14 cellular contexts compared by ENCODE assay signal in genomic region chr13:108266316-108266936, GRCh38. TPM values are rescaled to one million over a fixed set of nuclear protein-coding genes. Genes with fewer than 3 reads are reported as not detected.
DNase-seq lines count a peak whose midpoint lies in the region; ATAC-seq, FAIRE-seq and TF ChIP-seq lines count a peak whose summit lies in the region.
"Had no signal": no experiment of that assay in that cellular context is flagged by ENCODE, and none has a peak within 500 bp of the region (broad histone marks: within the 10 kb centered on the region; RNA-seq: fewer than 3 reads in every experiment).

No MANE protein-coding gene starts in this region.

- H3K4me1 Mint-ChIP-seq in activated T-cell treated with anti-CD3 and anti-CD28 coated beads, Interleukin-2, amount 50 U/mL, for 72 hours (ENCODE audit: low read depth), result peaks cover 45% of the 10 kb centered on the region

- no peak for DNase-seq in activated T-cell treated with anti-CD3 and anti-CD28 coated beads, Interleukin-2, amount 50 U/mL, for 72 hours
- no peak for DNase-seq in activated T-cell treated with anti-CD3 and anti-CD28 coated beads, Interleukin-2, amount 50 U/mL, for 48 hours
- peak; percentile 22 for DNase-seq in NCI-H146 treated with DMSO at 0.1 percent for 48 hours (lab: John Stamatoyannopoulos, UW; ENCODE audit: unreplicated experiment)
- no peak for DNase-seq in GM12878 (ENCODE audit: low read depth, low spot score)
- DNase-seq in sciatic nerve (ENCODE audit: low spot score), result no peak
- DNase-seq in testis, result no peak
- DNase-seq in H4 (ENCODE audit: low spot score), result no peak
- DNase-seq: activated gamma-delta T cell treated with Interleukin-2 at 50 U/mL for 16 hours, dorsolateral prefrontal cortex, GOT3, IMR-90, NCI-H748 treated with DMSO at 0.1 percent for 48 hours, T1000 had no signal

- no peaks in the 10 kb centered on the region for H3K27me3 Mint-ChIP-seq in activated T-cell treated with anti-CD3 and anti-CD28 coated beads, Interleukin-2, amount 50 U/mL, for 72 hours (ENCODE audit: low read depth)

- FAIRE-seq in GM12878 (lab: Jason Lieb, UNC), result no peak

- CTCF ChIA-PET in GM12878 (lab: Yijun Ruan, JAX), result interaction anchor here (0.7 kb wide), 1 partner anchor 584 kb away, joined by 3 read pairs; no protein-coding TSS in a partner anchor

- H3K4me3 Mint-ChIP-seq in activated T-cell treated with anti-CD3 and anti-CD28 coated beads, Interleukin-2, amount 50 U/mL, for 72 hours, result peak overlapping the region; percentile 61 to 76

- POLR2A ChIA-PET in GM12878 (lab: Charles Lee), result no interaction called here

- no TSS peak for BruUV-seq in GM12878 (replicated peaks; lab: Mats Ljungman, UMichigan)

- RAD21 ChIA-PET in GM12878 (lab: Charles Lee; ENCODE audit: unreplicated experiment), result no interaction called here

- SMC1A ChIA-PET in GM12878 (lab: Charles Lee; ENCODE audit: uncharacterized antibody, unreplicated experiment), result interaction anchor here (1.0 to 1.3 kb wide), 2 partner anchors 9 to 20 kb away, joined by 3 to 4 read pairs; no protein-coding TSS in a partner anchor

- H3K9ac ChIP-seq in GM12878 (ENCODE audit: control insufficient read depth, insufficient read depth, low read length), result 0 out of 2 replicates have a peak overlapping the region, but pooled peaks have one; percentile 14

- peaks cover 14% of the 10 kb centered on the region for H3K4me1 ChIP-seq in GM12878 (ENCODE audit: control insufficient read depth, insufficient read depth, low read length)
- no peaks in the 10 kb centered on the region for H3K4me1 ChIP-seq in testis

- H4K20me1 ChIP-seq in GM12878 (ENCODE audit: control insufficient read depth, insufficient read depth), result no peaks in the 10 kb centered on the region

- no peak for ATAC-seq in activated T-cell treated with anti-CD3 and anti-CD28 coated beads, Interleukin-2, amount 50 U/mL, for 72 hours (replicated peaks in 1 of 2)
- ATAC-seq in GM12878 (no peak), sciatic nerve (no peak)

- H3K36me3 ChIP-seq in GM12878 (ENCODE audit: control insufficient read depth in 2 of 2, insufficient read depth in 2 of 2, low read length in 1 of 2), result no peaks in the 10 kb centered on the region
- no peaks in the 10 kb centered on the region for H3K36me3 ChIP-seq in testis (ENCODE audit: low read depth, missing control alignments)

- in situ Hi-C loops in GM12878 (cut with MboI), result no loop called here

- intact Hi-C loops in GM12878 (cut with micrococcal nuclease; ENCODE audit: unreplicated experiment), result no loop called here
- intact Hi-C loops in sciatic nerve (cut with DNase I), result no loop called here
- intact Hi-C loops in testis (cut with DNase I; ENCODE audit: low total_unique reads), result no loop called here

- H3K9me3 ChIP-seq in GM12878 (replicated peaks; ENCODE audit: control insufficient read depth, insufficient read depth, low read length), result no peaks in the 10 kb centered on the region
- no peaks in the 10 kb centered on the region for H3K9me3 ChIP-seq in testis

- H3K4me2 ChIP-seq in GM12878 (ENCODE audit: control insufficient read depth, insufficient read depth), result peak overlapping the region; percentile 79

- no peak for TF ChIP-seq CTCF in GM12878 (IDR thresholded peaks at IDR 0.05 in 2 of 3, conservative IDR thresholded peaks at IDR 0.05 in 1 of 3; ENCODE audit: control insufficient read depth in 2 of 3, extremely low read depth in 1 of 3, insufficient read depth in 1 of 3, low read depth in 3 of 3, low read length in 3 of 3)
- no peak for TF ChIP-seq CTCF in testis (IDR thresholded peaks at IDR 0.05)

- no peak overlapping the region for H3K27ac Mint-ChIP-seq in activated T-cell treated with anti-CD3 and anti-CD28 coated beads, Interleukin-2, amount 50 U/mL, for 72 hours

- H2AFZ ChIP-seq in GM12878 (ENCODE audit: control insufficient read depth, low read depth, low read length), result peak overlapping the region; percentile 88

- no peaks in the 10 kb centered on the region; the same call in 1 of the 2 replicates for H3K79me2 ChIP-seq in GM12878 (ENCODE audit: control insufficient read depth, insufficient read depth, low read length)

- 44% methylated on average over 9 of the region's 9 CpGs for whole genome bisulfite sequencing in GM12878 (ENCODE audit: insufficient coverage, insufficient replicate concordance, low lambda C conversion rate, missing lambda C conversion rate)
- 67 to 74% methylated on average over 9 of the region's 9 CpGs for WGBS in testis, 2 donors

- H3K27ac ChIP-seq in GM12878 (ENCODE audit: control insufficient read depth, insufficient read depth), result peak overlapping the region; percentile 17; the same call in 1 of the 2 replicates
- H3K27ac ChIP-seq in skin epidermis, result peak overlapping the region in 11 of 21 experiments; percentile 5 to 75 (median 40)
- no peak overlapping the region for H3K27ac ChIP-seq in testis

- peaks cover 0 to 2% of the 10 kb centered on the region in 2 donors for H3K9me3 Mint-ChIP-seq in activated T-cell treated with anti-CD3 and anti-CD28 coated beads, Interleukin-2, amount 50 U/mL, for 72 hours

- no peak for TF ChIP-seq EP300 in GM12878 (IDR thresholded peaks at IDR 0.05; ENCODE audit: borderline replicate concordance in 1 of 2, control insufficient read depth in 1 of 2, low read depth in 2 of 2, low read length in 2 of 2)

- TF ChIP-seq POLR2A in GM12878 (IDR thresholded peaks at IDR 0.05; ENCODE audit: low read depth, low read length) (no peak), testis (IDR thresholded peaks at IDR 0.05) (no peak)

- no peaks in the 10 kb centered on the region for H3K36me3 Mint-ChIP-seq in activated T-cell treated with anti-CD3 and anti-CD28 coated beads, Interleukin-2, amount 50 U/mL, for 72 hours (ENCODE audit: insufficient read depth in 2 of 2)

- no peak for TF ChIP-seq RAD21 in GM12878 (IDR thresholded peaks at IDR 0.05; ENCODE audit: insufficient read depth, low read depth, low read length)

- H3K4me3 ChIP-seq in GM12878 (peak overlapping the region; percentile 40; the same call in 1 of the 2 replicates), skin epidermis (no peak overlapping the region), testis (no peak overlapping the region)

- H3K27me3 ChIP-seq in GM12878 (replicated peaks in 1 of 2; ENCODE audit: control insufficient read depth in 2 of 2, insufficient read depth in 2 of 2, low read length in 1 of 2) (no peaks in the 10 kb centered on the region), testis (no peaks in the 10 kb centered on the region)
- H3K27me3 ChIP-seq: dorsolateral prefrontal cortex had no signal

RNA-seq across cellular contexts. Expression of gene TNFSF13B, which starts 3.1 kb away (rescaled TPM):
- 1 to 10 TPM; 2.7 TPM for total RNA-seq in activated T-cell treated with anti-CD3 and anti-CD28 coated beads, Interleukin-2, amount 50 U/mL, for 72 hours
- 8.0 and 13.8 TPM in 2 replicates for total RNA-seq in GM12878 (2013; cell fraction: nucleolus; rRNA removed)
- total RNA-seq in GM12878 (2014; rRNA removed), result 16.9 and 18.6 TPM in 2 replicates
- 11.0 and 11.7 TPM in 2 replicates for total RNA-seq in GM12878 (2014; rRNA removed; fragmentation: Illumina TruSeq; extraction: Trizol)
- 12.1 and 12.7 TPM in 2 replicates for total RNA-seq in GM12878 (2021)
- 3.5 TPM for polyA plus RNA-seq in GM12878 (2011; ENCODE audit: low read depth)
- 64.2 and 84.9 TPM in 2 replicates for polyA plus RNA-seq in GM12878 (2011; rRNA removed)
- polyA plus RNA-seq in GM12878 (2011; cell fraction: cytosol; rRNA removed), result 35.8 and 56.5 TPM in 2 replicates
- 29.4 and 39.9 TPM in 2 replicates for polyA plus RNA-seq in GM12878 (2011; cell fraction: nucleus; rRNA removed)
- 6.0 and 8.2 TPM in 2 replicates for polyA plus RNA-seq in GM12878 (2012)
- 13.4 and 16.7 TPM in 2 replicates for polyA plus RNA-seq in GM12878 (2014; fragmentation: Illumina TruSeq; extraction: Trizol)
- 10 to 100 TPM; 12.5 to 32.0 TPM for polyA plus RNA-seq in GM12878 (2014; fragmentation: Nextera tagmentation; extraction: Ambion mirVana)
- polyA plus RNA-seq in GM12878 (2014; rRNA removed), result 18.7 and 23.8 TPM in 2 replicates
- 10 to 100 TPM; 15.5 to 20.1 TPM for polyA plus RNA-seq in GM12878 (2016; fragmentation: Nextera tagmentation; extraction: Ambion mirVana)
- 16.5 and 32.8 TPM in 2 replicates for polyA minus RNA-seq in GM12878 (2011; rRNA and poly(A)+ RNA removed)
- 13.7 and 17.5 TPM in 2 replicates for polyA minus RNA-seq in GM12878 (2011; cell fraction: cytosol; rRNA and poly(A)+ RNA removed)
- polyA minus RNA-seq in GM12878 (2011; cell fraction: nucleus; rRNA and poly(A)+ RNA removed), result 27.9 and 30.2 TPM in 2 replicates
- 12.3 TPM for total RNA-seq in sciatic nerve
- 1 to 10 TPM in 1 of 2 donors, not detected in 1; 3.7 TPM for total RNA-seq in testis
- polyA plus RNA-seq in testis (ENCODE audit: insufficient read depth, low read depth, low replicate concordance), result 2.5 TPM
- total RNA-seq in H4 (2014; rRNA removed; shearing (Covaris generic)), result 1.1 and 1.5 TPM in 2 replicates

RNA-seq across cellular contexts. Expression of gene ABHD13, which starts 48.2 kb away (rescaled TPM):
- 1 to 10 TPM; 5.3 to 6.5 TPM for total RNA-seq in activated T-cell treated with anti-CD3 and anti-CD28 coated beads, Interleukin-2, amount 50 U/mL, for 72 hours
- total RNA-seq in GM12878 (2013; cell fraction: nucleolus; rRNA removed), result 12.1 and 14.3 TPM in 2 replicates
- total RNA-seq in GM12878 (2014; rRNA removed) (6.9 and 10.9 TPM in 2 replicates), GM12878 (2014; rRNA removed; fragmentation: Illumina TruSeq; extraction: Trizol) (5.5 and 5.7 TPM in 2 replicates), GM12878 (2021) (6.5 and 6.8 TPM in 2 replicates), sciatic nerve (10.7 TPM), testis (1 to 10 TPM; 6.5 to 7.4 TPM)
- polyA plus RNA-seq in GM12878 (2011; ENCODE audit: low read depth), result 2.4 TPM
- polyA plus RNA-seq in GM12878 (2011; rRNA removed) (10.7 and 15.9 TPM in 2 replicates), GM12878 (2014; fragmentation: Illumina TruSeq; extraction: Trizol) (7.6 and 12.1 TPM in 2 replicates), GM12878 (2014; fragmentation: Nextera tagmentation; extraction: Ambion mirVana) (1 to 10 TPM; 3.2 to 3.9 TPM), GM12878 (2014; rRNA removed) (4.8 and 6.1 TPM in 2 replicates), GM12878 (2016; fragmentation: Nextera tagmentation; extraction: Ambion mirVana) (10 to 100 TPM in 1 of 2 experiments, 1 to 10 TPM in 1; 6.4 to 10.2 TPM), testis (ENCODE audit: insufficient read depth, low read depth, low replicate concordance) (7.3 TPM)
- polyA plus RNA-seq in GM12878 (2011; cell fraction: cytosol; rRNA removed), result 2.8 and 2.9 TPM in 2 replicates
- polyA plus RNA-seq in GM12878 (2011; cell fraction: nucleus; rRNA removed), result 4.4 and 4.8 TPM in 2 replicates
- 4.7 and 4.8 TPM in 2 replicates for polyA plus RNA-seq in GM12878 (2012)
- 4.5 and 5.1 TPM in 2 replicates for polyA minus RNA-seq in GM12878 (2011; rRNA and poly(A)+ RNA removed)
- 1.7 and 2.0 TPM in 2 replicates for polyA minus RNA-seq in GM12878 (2011; cell fraction: cytosol; rRNA and poly(A)+ RNA removed)
- polyA minus RNA-seq in GM12878 (2011; cell fraction: nucleus; rRNA and poly(A)+ RNA removed), result 10.8 and 13.0 TPM in 2 replicates
- total RNA-seq in H4 (2014; rRNA removed; shearing (Covaris generic)), result 2.5 and 5.5 TPM in 2 replicates

RNA-seq across cellular contexts. Expression of gene LIG4, which starts 51.1 kb away (rescaled TPM):
- 10 to 100 TPM in 1 of 2 donors, 1 to 10 TPM in 1; 10.0 to 10.3 TPM for total RNA-seq in activated T-cell treated with anti-CD3 and anti-CD28 coated beads, Interleukin-2, amount 50 U/mL, for 72 hours
- 18.6 and 19.1 TPM in 2 replicates for total RNA-seq in GM12878 (2013; cell fraction: nucleolus; rRNA removed)
- total RNA-seq in GM12878 (2014; rRNA removed) (7.8 and 10.2 TPM in 2 replicates), GM12878 (2014; rRNA removed; fragmentation: Illumina TruSeq; extraction: Trizol) (12.6 and 12.9 TPM in 2 replicates), GM12878 (2021) (7.7 and 8.3 TPM in 2 replicates), sciatic nerve (8.5 TPM), testis (10 to 100 TPM; 11.0 to 16.3 TPM)
- polyA plus RNA-seq in GM12878 (2011; ENCODE audit: low read depth), result 3.1 TPM
- polyA plus RNA-seq in GM12878 (2011; rRNA removed) (11.0 and 16.6 TPM in 2 replicates), GM12878 (2014; fragmentation: Illumina TruSeq; extraction: Trizol) (15.0 and 20.5 TPM in 2 replicates), GM12878 (2014; fragmentation: Nextera tagmentation; extraction: Ambion mirVana) (1 to 10 TPM; 2.3 to 5.1 TPM), GM12878 (2014; rRNA removed) (8.4 and 8.6 TPM in 2 replicates), GM12878 (2016; fragmentation: Nextera tagmentation; extraction: Ambion mirVana) (1 to 10 TPM; 8.4 to 9.2 TPM), testis (ENCODE audit: insufficient read depth, low read depth, low replicate concordance) (10.1 TPM)
- 2.8 and 3.5 TPM in 2 replicates for polyA plus RNA-seq in GM12878 (2011; cell fraction: cytosol; rRNA removed)
- 10.3 and 12.2 TPM in 2 replicates for polyA plus RNA-seq in GM12878 (2011; cell fraction: nucleus; rRNA removed)
- 4.3 and 6.0 TPM in 2 replicates for polyA plus RNA-seq in GM12878 (2012)
- polyA minus RNA-seq in GM12878 (2011; rRNA and poly(A)+ RNA removed), result 2.5 and 4.4 TPM in 2 replicates
- polyA minus RNA-seq in GM12878 (2011; cell fraction: cytosol; rRNA and poly(A)+ RNA removed), result 2.5 and 3.1 TPM in 2 replicates
- polyA minus RNA-seq in GM12878 (2011; cell fraction: nucleus; rRNA and poly(A)+ RNA removed), result 2.3 and 3.2 TPM in 2 replicates
- total RNA-seq in H4 (2014; rRNA removed; shearing (Covaris generic)), result 3.7 and 5.1 TPM in 2 replicates

Comparison
In these comparisons a context has a peak if more than half of its experiments do, and no peak if none do; other contexts are left out.
1. H3K27ac ChIP-seq: peak in GM12878 (single experiment) and skin epidermis (11 of 21); none in testis (0 of 2).